In the genomic region with DNA sequence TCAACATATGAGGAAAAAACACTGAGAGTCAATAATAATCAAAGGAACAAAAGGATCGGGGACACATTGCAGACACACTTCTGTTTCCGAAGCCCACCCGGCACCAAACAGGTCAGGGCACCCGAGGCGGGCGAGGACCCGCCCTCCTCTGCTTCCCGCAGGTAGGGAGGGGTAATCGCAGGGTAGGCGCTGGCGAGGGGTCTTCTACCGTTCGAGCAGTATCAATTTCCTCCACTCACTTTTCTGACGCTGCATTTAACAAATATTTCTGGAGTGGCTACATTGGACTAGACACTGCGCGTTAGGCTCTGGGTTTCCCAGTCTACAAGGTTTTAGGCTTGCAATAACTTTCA, we compare ENCODE assay signal across 9 cellular contexts. TPM values are rescaled to one million over a fixed set of nuclear protein-coding genes. Genes with fewer than 3 reads are reported as not detected.
A peak's percentile ranks its signal among the peaks of the same experiment; 100 is the strongest.
DNase-seq lines count a peak whose midpoint lies in the region; ATAC-seq, FAIRE-seq and TF ChIP-seq lines count a peak whose summit lies in the region.
"Had no signal": no experiment of that assay in that cellular context is flagged by ENCODE, and none has a peak within 500 bp of the region (broad histone marks: within the 10 kb centered on the region; RNA-seq: fewer than 3 reads in every experiment).

No MANE protein-coding gene starts in this region.

- no peak overlapping the region for H2BK120ac ChIP-seq in trophoblast cell (ENCODE audit: insufficient read depth, low read length, poor library complexity)

- H2AFZ ChIP-seq in trophoblast cell (ENCODE audit: insufficient read depth, low read length, poor library complexity), result peak overlapping the region; percentile 20

- H3K27me3 ChIP-seq in GM06990 (replicated peaks; ENCODE audit: control insufficient read depth, insufficient read depth, low read length) (no peaks in the 10 kb centered on the region), Panc1 (ENCODE audit: control insufficient read depth, insufficient read depth, low read length) (no peaks in the 10 kb centered on the region), trophoblast cell (ENCODE audit: insufficient read depth, low read length) (no peaks in the 10 kb centered on the region)

- ATAC-seq in Panc1 (no peak), GM21717 (IDR thresholded peaks at IDR 0.05; ENCODE audit: unreplicated experiment) (no peak), HG03439 (IDR thresholded peaks at IDR 0.05; ENCODE audit: unreplicated experiment) (no peak)

- DNase-seq in GM06990 (ENCODE audit: extremely low read depth, insufficient read length) (peak; percentile 25), Panc1 (ENCODE audit: low read depth, low spot score) (no peak), erythroblast (lab: John Stamatoyannopoulos, UW) (peak; percentile 43 to 67), trophoblast cell (no peak), GM19239 (ENCODE audit: insufficient read length, low spot score) (no peak), NCI-H510A (lab: John Stamatoyannopoulos, UW) (no peak)

- H3K23ac ChIP-seq in trophoblast cell (ENCODE audit: low read length), result no peak overlapping the region

- no peak overlapping the region for H2BK5ac ChIP-seq in trophoblast cell (ENCODE audit: low read depth, low read length, poor library complexity)

- peaks cover 15% of the 10 kb centered on the region for H3K79me1 ChIP-seq in trophoblast cell (ENCODE audit: low read length)

- no peak overlapping the region for H3K14ac ChIP-seq in trophoblast cell (ENCODE audit: low read length)

- no peak overlapping the region for H4K8ac ChIP-seq in trophoblast cell (ENCODE audit: low read depth, low read length)

- no peak for TF ChIP-seq POLR2A in erythroblast (IDR thresholded peaks at IDR 0.05; ENCODE audit: low read length)

- H4K91ac ChIP-seq in trophoblast cell (ENCODE audit: low read depth, low read length), result no peak overlapping the region

- H3K36me3 ChIP-seq in GM06990 (ENCODE audit: control insufficient read depth, insufficient read depth, low read length), result no peaks in the 10 kb centered on the region
- peaks cover 3% of the 10 kb centered on the region for H3K36me3 ChIP-seq in Panc1 (ENCODE audit: control insufficient read depth, insufficient read depth, low read length)
- H3K36me3 ChIP-seq in trophoblast cell (ENCODE audit: control insufficient read depth in 1 of 2, insufficient read depth in 2 of 2, low read length in 2 of 2), result no peaks in the 10 kb centered on the region

- H3K4ac ChIP-seq in trophoblast cell (ENCODE audit: low read depth, low read length), result peak overlapping the region; percentile 35

- H2BK12ac ChIP-seq in trophoblast cell (ENCODE audit: low read length), result no peak overlapping the region

- H3K27ac ChIP-seq in Panc1 (ENCODE audit: low read length) (peak overlapping the region; percentile 75), trophoblast cell (ENCODE audit: low read depth, low read length) (peak overlapping the region; percentile 71)

- no peak overlapping the region for H4K12ac ChIP-seq in trophoblast cell (ENCODE audit: low read depth, low read length)

- H3K79me2 ChIP-seq in trophoblast cell (ENCODE audit: control insufficient read depth, insufficient read depth, low read length, poor library complexity), result peaks cover 26% of the 10 kb centered on the region

- no CpG with 5 or more reads among the region's 16 CpGs for WGBS in trophoblast cell (ENCODE audit: extremely low coverage, insufficient coverage, insufficient read length)

- H3K4me3 ChIP-seq in GM06990 (replicated peaks; ENCODE audit: low read depth, low read length) (peak overlapping the region; percentile 92), Panc1 (ENCODE audit: low read depth in 2 of 2, low read length in 2 of 2) (peak overlapping the region; percentile 76 to 81), trophoblast cell (ENCODE audit: low read depth, low read length) (peak overlapping the region; percentile 91)

- peak overlapping the region; percentile 77 for H3K4me2 ChIP-seq in trophoblast cell (ENCODE audit: low read length)

- H3K18ac ChIP-seq in trophoblast cell (ENCODE audit: low read length), result no peak overlapping the region

- intact Hi-C loops in Panc1 (cut with micrococcal nuclease; ENCODE audit: unreplicated experiment), result no loop called here

- H2AK5ac ChIP-seq in trophoblast cell (ENCODE audit: low read length), result no peak overlapping the region

- in situ Hi-C loops in Panc1 (cut with HindIII; ENCODE audit: low pct_unique_long_range_greater_than_20kb, low sequenced_read_pairs), result no loop called here

- no peak for FAIRE-seq in GM19239 (lab: Jason Lieb, UNC)

- POLR2A ChIA-PET in Panc1 (lab: Charles Lee), result no interaction called here

- peaks cover 15% of the 10 kb centered on the region for H3K4me1 ChIP-seq in Panc1 (ENCODE audit: control insufficient read depth, insufficient read depth, low read length)
- H3K4me1 ChIP-seq in trophoblast cell (ENCODE audit: control insufficient read depth in 1 of 2, insufficient read depth in 2 of 2, low read length in 2 of 2), result peaks cover 7 to 12% of the 10 kb centered on the region in 2 experiments

- H3K9me3 ChIP-seq in Panc1 (ENCODE audit: control insufficient read depth, insufficient read depth, low read depth, low read length), result no peaks in the 10 kb centered on the region
- peaks cover 4% of the 10 kb centered on the region for H3K9me3 ChIP-seq in trophoblast cell (ENCODE audit: insufficient read depth, low read depth, low read length)

- peak overlapping the region; percentile 75 for H3K9ac ChIP-seq in trophoblast cell (ENCODE audit: low read length)

- TF ChIP-seq CTCF in GM06990 (IDR thresholded peaks at IDR 0.05; ENCODE audit: insufficient read depth, low read length, poor library complexity, severe bottlenecking), result no peak
- TF ChIP-seq CTCF in Panc1 (IDR thresholded peaks at IDR 0.05), result no peak

- BruUV-seq in Panc1 (replicated peaks; lab: Mats Ljungman, UMichigan), result no TSS peak

- CTCF ChIA-PET in Panc1 (lab: Charles Lee), result no interaction called here

RNA-seq across cellular contexts. Expression of a gene that starts 1.3 kb away (rescaled TPM):
- total RNA-seq in Panc1 (2021; ENCODE audit: unreplicated experiment), result 197 TPM
- 129 TPM for polyA plus RNA-seq in Panc1 (2012; ENCODE audit: insufficient read length)
- 371 and 378 TPM in 2 replicates for polyA plus RNA-seq in trophoblast cell (2013)

RNA-seq across cellular contexts. Expression of a gene that starts 47.1 kb away (rescaled TPM):
- 0.10 TPM for total RNA-seq in Panc1 (2021; ENCODE audit: unreplicated experiment)
- polyA plus RNA-seq in Panc1 (2012; ENCODE audit: insufficient read length), result not detected
- polyA plus RNA-seq in trophoblast cell (2013), result 0.05 and 0.06 TPM in 2 replicates
- total RNA-seq: M059J had no signal

Comparison
In these comparisons a context has a peak if more than half of its experiments do, and no peak if none do; other contexts are left out.
1. DNase-seq: peak in GM06990 (single experiment) and erythroblast (2 of 2); none in Panc1 (single experiment), trophoblast cell (0 of 2), GM19239 (single experiment) and NCI-H510A (single experiment).
2. Peak in every context shown above with its lines, with median percentiles within 50 percentile points of each other: H3K4me3 ChIP-seq.